ENCODE assay signal across 27 cellular contexts in the genomic region with DNA sequence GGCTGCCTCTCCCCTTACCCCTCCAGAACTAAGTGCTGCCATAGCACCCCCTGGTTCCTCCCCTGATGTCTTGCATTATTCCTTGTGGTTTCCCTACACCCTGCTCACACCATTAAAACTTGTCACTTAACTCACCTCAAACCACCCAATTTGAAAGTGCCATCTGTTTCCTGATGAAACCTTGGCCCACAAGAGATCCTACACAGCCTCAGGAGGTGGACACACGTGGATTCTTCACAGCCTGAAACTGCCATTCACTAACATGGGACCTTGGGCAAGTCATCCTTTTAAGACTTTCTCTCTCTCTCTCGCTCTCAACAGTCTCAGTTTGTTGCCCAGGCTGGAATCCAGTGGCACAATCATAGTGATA. TPM values are rescaled to one million over a fixed set of nuclear protein-coding genes. Genes with fewer than 3 reads are reported as not detected.
"Had no signal": no experiment of that assay in that cellular context is flagged by ENCODE, and none has a peak within 500 bp of the region (broad histone marks: within the 10 kb centered on the region; RNA-seq: fewer than 3 reads in every experiment).

No MANE protein-coding gene starts in this region.

- H3K27ac ChIP-seq: body of pancreas, SK-N-MC had no signal

- DNase-seq: activated CD4-positive, alpha-beta T cell treated with anti-CD3 and anti-CD28 coated beads for 4 hours; activated CD8-positive, alpha-beta memory T cell treated with anti-CD3 and anti-CD28 coated beads, Interleukin-2, amount 50 U/mL, for 48 hours; activated CD8-positive, alpha-beta T cell treated with anti-CD3 and anti-CD28 coated beads, Interleukin-2, amount 10 ng/mL, durations not matched to agents 7 days and 5 days; activated naive CD4-positive, alpha-beta T cell treated with anti-CD3 and anti-CD28 coated beads, Interleukin-2, amount 50 U/mL, for 16 hours; activated naive CD8-positive, alpha-beta T cell treated with anti-CD3 and anti-CD28 coated beads, Interleukin-2, amount 10 ng/mL, durations not matched to agents 7 days and 5 days; activated T-cell treated with anti-CD3 and anti-CD28 coated beads, Interleukin-2, amount 50 U/mL, for 1 hour; aorta; body of pancreas; central memory CD4-positive, alpha-beta T cell; NCI-H1092; NCI-H1417; NCI-H1930; NCI-H2171; NCI-H2227 treated with DMSO at 0.1 percent for 48 hours; NCI-H446 treated with DMSO at 0.1 percent for 48 hours; NCI-H526; NCI-H774; RPMI8226; T-cell; T-helper 2 cell; T1000 had no signal

- H3K4me1 ChIP-seq: body of pancreas had no signal

- ATAC-seq: activated CD4-positive, CD25-positive, alpha-beta regulatory T cell treated with anti-CD3 and anti-CD28 coated beads, Interleukin-2, amount 50 U/mL, for 24 hours; activated CD8-positive, alpha-beta T cell treated with anti-CD3 and anti-CD28 coated beads, Interleukin-2, amount 10 ng/mL, durations not matched to agents 7 days and 5 days; body of pancreas; Right ventricle myocardium inferior; T-cell had no signal

- H3K9me3 ChIP-seq: body of pancreas had no signal

- H3K4me3 ChIP-seq: body of pancreas, SK-N-MC had no signal

- H3K27me3 ChIP-seq: body of pancreas had no signal

RNA-seq across cellular contexts. Expression of a gene that starts 27.5 kb away (rescaled TPM):
- total RNA-seq: bronchial epithelial cell, chondrocyte, OCI-LY7 had no signal
- polyA plus RNA-seq: aorta had no signal
